Comparison of ENCODE assay signal across 19 cellular contexts in genomic region chr11:115385211-115385610, GRCh38.
"Had no signal": no experiment of that assay in that cellular context is flagged by ENCODE, and none has a peak within 500 bp of the region (broad histone marks: within the 10 kb centered on the region; RNA-seq: fewer than 3 reads in every experiment).

No MANE protein-coding gene starts in this region.

- ATAC-seq: gastrocnemius medialis; heart right ventricle; left lobe of liver; lower lobe of right lung; natural killer cell treated with Interleukin-12 subunit alpha and Interleukin-12 subunit beta and Interleukin-15 and Interleukin-18, amount 100 ng/mL, for 72 hours; pancreas; sciatic nerve had no signal

- H3K4me3 ChIP-seq: dorsolateral prefrontal cortex, gastrocnemius medialis, heart right ventricle, lower lobe of right lung, pancreas, skin epidermis, stomach had no signal

- H3K27ac ChIP-seq: dorsolateral prefrontal cortex, gastrocnemius medialis, heart right ventricle, lower lobe of right lung, pancreas, skin epidermis, stomach had no signal

- H3K27me3 ChIP-seq: dorsolateral prefrontal cortex, gastrocnemius medialis, pancreas, stomach had no signal

- DNase-seq: cortex of kidney; dorsolateral prefrontal cortex; effector CD8-positive, alpha-beta T cell; gastrocnemius medialis; heart right ventricle; hypothalamus; islet precursor cell; lower lobe of right lung; occipital lobe; pancreas; retina; stimulated activated naive CD4-positive, alpha-beta T cell; stomach; substantia nigra; trophoblast cell had no signal

- FAIRE-seq: pancreas had no signal

- H3K9me3 ChIP-seq: gastrocnemius medialis, heart right ventricle, lower lobe of right lung, pancreas, stomach had no signal

- H3K36me3 ChIP-seq: gastrocnemius medialis, heart right ventricle, lower lobe of right lung, pancreas, stomach had no signal

- H3K4me1 ChIP-seq: gastrocnemius medialis, lower lobe of right lung, pancreas, stomach had no signal
